Comparison of ENCODE assay signal across 15 cellular contexts in genomic region chr12:113413488-113413939, GRCh38. TPM values are rescaled to one million over a fixed set of nuclear protein-coding genes. Genes with fewer than 3 reads are reported as not detected.
DNase-seq lines count a peak whose midpoint lies in the region; ATAC-seq and TF ChIP-seq lines count a peak whose summit lies in the region.
"Had no signal": no experiment of that assay in that cellular context is flagged by ENCODE, and none has a peak within 500 bp of the region (broad histone marks: within the 10 kb centered on the region; RNA-seq: fewer than 3 reads in every experiment).

No MANE protein-coding gene starts in this region.

- peak overlapping the region; percentile 52 for H3K18ac ChIP-seq in H9 (ENCODE audit: insufficient read length, low read depth, low read length)

- no peak overlapping the region for H3K56ac ChIP-seq in H9 (ENCODE audit: insufficient read length, low read depth, low read length)

- no peak overlapping the region for H3K23ac ChIP-seq in H9 (ENCODE audit: insufficient read length, low read depth, low read length)

- no peak overlapping the region for H3K9ac ChIP-seq in H9 (ENCODE audit: extremely low read depth, insufficient read length, low read length)

- H3K36me3 Mint-ChIP-seq in H9 (ENCODE audit: insufficient read depth in 1 of 3, low read depth in 3 of 3), result no peaks in the 10 kb centered on the region
- no peaks in the 10 kb centered on the region for H3K36me3 Mint-ChIP-seq in WTC11
- H3K36me3 Mint-ChIP-seq: activated naive CD8-positive, alpha-beta T cell had no signal

- TF ChIP-seq CTCF in H9 (conservative IDR thresholded peaks at IDR 0.05), result no peak
- no peak for TF ChIP-seq CTCF in WTC11 (IDR thresholded peaks at IDR 0.05)

- no peaks in the 10 kb centered on the region for H3K4me1 ChIP-seq in H9 (ENCODE audit: insufficient read depth, low read length)

- H3K27me3 ChIP-seq in H9 (ENCODE audit: insufficient read depth, low read length), result no peaks in the 10 kb centered on the region

- no peaks in the 10 kb centered on the region for H3K23me2 ChIP-seq in H9 (ENCODE audit: insufficient read length, low read depth, low read length, poor library complexity, severe bottlenecking)

- no peak overlapping the region for H2BK15ac ChIP-seq in H9 (ENCODE audit: low read depth, low read length)

- H3K27me3 Mint-ChIP-seq in H9 (ENCODE audit: low read depth), result peaks cover 4% of the 10 kb centered on the region
- H3K27me3 Mint-ChIP-seq in WTC11 (ENCODE audit: low read depth), result no peaks in the 10 kb centered on the region

- H2BK5ac ChIP-seq in H9 (ENCODE audit: insufficient read length, low read length), result no peak overlapping the region

- POLR2A ChIA-PET in WTC11 (lab: Charles Lee), result interaction anchor here (0.7 to 1.0 kb wide), 2 partner anchors 20 to 262 kb away, joined by 3 read pairs; no protein-coding TSS in a partner anchor

- H3K4me1 Mint-ChIP-seq in H9, result peaks cover 3 to 11% of the 10 kb centered on the region in 2 experiments; a peak in 2 of 4 replicates
- H3K4me1 Mint-ChIP-seq in WTC11, result peaks cover 6% of the 10 kb centered on the region
- H3K4me1 Mint-ChIP-seq: T-helper 17 cell had no signal

- no peak overlapping the region for H2AK5ac ChIP-seq in H9 (ENCODE audit: insufficient read length, low read length)

- no peak overlapping the region for H3K4me2 ChIP-seq in H9 (ENCODE audit: insufficient read depth, insufficient read length, low read length)

- no peak overlapping the region for H3T11ph ChIP-seq in H9 (ENCODE audit: low read length)

- H3K14ac ChIP-seq in H9 (ENCODE audit: insufficient read depth, low read length), result no peak overlapping the region; the same call in 1 of the 2 replicates

- no peak overlapping the region for H4K5ac ChIP-seq in H9 (ENCODE audit: insufficient read length, low read depth, low read length)

- no peak overlapping the region for H3K4me3 Mint-ChIP-seq in H9
- no peak overlapping the region for H3K4me3 Mint-ChIP-seq in WTC11
- H3K4me3 Mint-ChIP-seq: activated naive CD8-positive, alpha-beta T cell; T-helper 17 cell had no signal

- H3K27ac ChIP-seq in H9 (ENCODE audit: insufficient read length, low read depth, low read length), result no peak overlapping the region

- ATAC-seq in WTC11 (no peak), left lobe of liver (peak; percentile 54), HG03469 (IDR thresholded peaks at IDR 0.05; ENCODE audit: unreplicated experiment) (no peak), SK-N-SH treated with all-trans-retinoic acid at 6 μM for 48 hours (no peak)
- ATAC-seq: stimulated activated naive CD8-positive, alpha-beta T cell treated with anti-CD3 and anti-CD28 coated beads, Interleukin-15, Interleukin-2, amounts not matched to agents 100 U/mL and 50 U/mL, for 24 hours; T-helper 17 cell had no signal

- CTCF ChIA-PET in WTC11 (lab: Charles Lee), result interaction anchor here (0.7 to 1.8 kb wide), 5 partner anchors 9 to 103 kb away, joined by 3 to 17 read pairs (median 3); partner anchors contain the start of gene SDSL

- DNase-seq in CD1c-positive myeloid dendritic cell (ENCODE audit: extremely low spot score) (peak; percentile 33), H9 (no peak), WTC11 (ENCODE audit: low spot score) (no peak), left lobe of liver (ENCODE audit: low spot score) (peak; percentile 94), glomerular visceral epithelial cell (ENCODE audit: extremely low spot score) (no peak), dedifferentiated amniotic fluid mesenchymal stem cell (ENCODE audit: extremely low spot score) (no peak)
- DNase-seq: cortex of kidney; stimulated activated naive CD8-positive, alpha-beta T cell treated with anti-CD3 and anti-CD28 coated beads, Interleukin-15, Interleukin-2, amounts not matched to agents 100 U/mL and 50 U/mL, for 24 hours; T-helper 17 cell had no signal

- WGBS in H9 (ENCODE audit: extremely low coverage, insufficient read length, low lambda C conversion rate), result no CpG with 5 or more reads among the region's 11 CpGs

- no peak overlapping the region for H2BK12ac ChIP-seq in H9 (ENCODE audit: insufficient read length, low read depth, low read length)

- H3K9me3 Mint-ChIP-seq in H9, result no peaks in the 10 kb centered on the region; a peak in 1 of 5 replicates
- H3K9me3 Mint-ChIP-seq in WTC11, result no peaks in the 10 kb centered on the region

- H4K20me1 ChIP-seq in H9 (ENCODE audit: control insufficient read depth, insufficient read depth, insufficient read length), result no peaks in the 10 kb centered on the region

- H2AFZ ChIP-seq in H9 (ENCODE audit: low read length), result no peak overlapping the region

- no peak overlapping the region for H2BK20ac ChIP-seq in H9 (ENCODE audit: low read depth, low read length, poor library complexity, severe bottlenecking)

- no peaks in the 10 kb centered on the region for H3K9me3 ChIP-seq in H9 (ENCODE audit: control insufficient read depth, low read depth, low read length)

- no peaks in the 10 kb centered on the region for H3K79me2 ChIP-seq in H9 (ENCODE audit: insufficient read depth, low read length)

- no peak overlapping the region for H3K4ac ChIP-seq in H9 (ENCODE audit: low read depth, low read length)

- no peak overlapping the region for H4K8ac ChIP-seq in H9 (replicated peaks; ENCODE audit: insufficient read length, low read depth, low read length)

- no peak overlapping the region for H4K91ac ChIP-seq in H9 (ENCODE audit: insufficient read length, low read depth, low read length)

- no peak overlapping the region for H3K27ac Mint-ChIP-seq in H9
- no peak overlapping the region for H3K27ac Mint-ChIP-seq in WTC11
- H3K27ac Mint-ChIP-seq: activated naive CD8-positive, alpha-beta T cell; T-helper 17 cell had no signal

- no peak overlapping the region for H2BK120ac ChIP-seq in H9 (ENCODE audit: low read depth, low read length, poor library complexity, severe bottlenecking)

- H3K79me1 ChIP-seq in H9 (ENCODE audit: insufficient read depth, low read depth, low read length, poor library complexity, severe bottlenecking), result no peaks in the 10 kb centered on the region

TF ChIP-seq in WTC11, 78 proteins besides CTCF, POLR2A, EP300 and RAD21 (continues in another document):
- TF ChIP-seq RORB (CRISPR knock-in tag; IDR thresholded peaks at IDR 0.05) (no peak), GABPB1 (CRISPR knock-in tag; IDR thresholded peaks at IDR 0.05) (peak; percentile 51; the same call in 1 of the 2 replicates)

TF ChIP-seq in SK-N-SH treated with all-trans-retinoic acid at 6 μM for 48 hours, 23 proteins besides CTCF, POLR2A, EP300 and RAD21 (continues in another document):
- TF ChIP-seq CREB5 (CRISPR knock-in tag; IDR thresholded peaks at IDR 0.05; ENCODE audit: low read depth) (no peak), OSR1 (CRISPR knock-in tag; IDR thresholded peaks at IDR 0.05) (no peak), BACH2 (CRISPR knock-in tag; IDR thresholded peaks at IDR 0.05; ENCODE audit: borderline replicate concordance) (no peak), ZFP30 (CRISPR knock-in tag; IDR thresholded peaks at IDR 0.05) (no peak), ZNF565 (CRISPR knock-in tag; conservative IDR thresholded peaks at IDR 0.05; ENCODE audit: low read depth) (no peak), POU6F1 (CRISPR knock-in tag; IDR thresholded peaks at IDR 0.05; ENCODE audit: borderline replicate concordance, low read depth) (no peak), TOX (CRISPR knock-in tag; IDR thresholded peaks at IDR 0.05; ENCODE audit: borderline replicate concordance) (no peak), RARB (CRISPR knock-in tag; IDR thresholded peaks at IDR 0.05) (no peak), ZC3H10 (CRISPR knock-in tag; IDR thresholded peaks at IDR 0.05) (no peak)
- TF ChIP-seq, protein P1, sequence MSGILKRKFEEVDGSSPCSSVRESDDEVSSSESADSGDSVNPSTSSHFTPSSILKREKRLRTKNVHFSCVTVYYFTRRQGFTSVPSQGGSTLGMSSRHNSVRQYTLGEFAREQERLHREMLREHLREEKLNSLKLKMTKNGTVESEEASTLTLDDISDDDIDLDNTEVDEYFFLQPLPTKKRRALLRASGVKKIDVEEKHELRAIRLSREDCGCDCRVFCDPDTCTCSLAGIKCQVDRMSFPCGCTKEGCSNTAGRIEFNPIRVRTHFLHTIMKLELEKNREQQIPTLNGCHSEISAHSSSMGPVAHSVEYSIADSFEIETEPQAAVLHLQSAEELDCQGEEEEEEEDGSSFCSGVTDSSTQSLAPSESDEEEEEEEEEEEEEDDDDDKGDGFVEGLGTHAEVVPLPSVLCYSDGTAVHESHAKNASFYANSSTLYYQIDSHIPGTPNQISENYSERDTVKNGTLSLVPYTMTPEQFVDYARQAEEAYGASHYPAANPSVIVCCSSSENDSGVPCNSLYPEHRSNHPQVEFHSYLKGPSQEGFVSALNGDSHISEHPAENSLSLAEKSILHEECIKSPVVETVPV (CRISPR knock-in tag; IDR thresholded peaks at IDR 0.05), result no peak

RNA-seq across cellular contexts. Expression of gene SDSL, which starts 8.7 kb away (rescaled TPM):
- total RNA-seq in H9 (2021) (0.46 and 1.1 TPM in 2 replicates), WTC11 (2021) (0.41 to 0.96 TPM (median 0.52 TPM) in 3 replicates), left lobe of liver (93.0 TPM)

RNA-seq across cellular contexts. Expression of gene SDS, which starts 9.8 kb away (rescaled TPM):
- 0.13 TPM in 1 of 2 replicates, not detected in the other for total RNA-seq in H9 (2021)
- 0.21 to 0.46 TPM (median 0.31 TPM) in 3 replicates for total RNA-seq in WTC11 (2021)
- total RNA-seq in left lobe of liver, result 680 TPM
- total RNA-seq: frontal cortex, T-helper 17 cell had no signal

RNA-seq across cellular contexts. Expression of gene PLBD2, which starts 55.1 kb away (rescaled TPM):
- total RNA-seq in H9 (2021) (31.4 and 35.6 TPM in 2 replicates), WTC11 (2021) (34.8 to 39.4 TPM (median 35.6 TPM) in 3 replicates), left lobe of liver (23.3 TPM)

RNA-seq across cellular contexts. Expression of gene LHX5, which starts 58.2 kb away (rescaled TPM):
- total RNA-seq in H9 (2021), result 1.9 and 2.1 TPM in 2 replicates
- total RNA-seq in WTC11 (2021), result 1.5 to 3.0 TPM (median 1.6 TPM) in 3 replicates
- total RNA-seq in left lobe of liver, result not detected
- total RNA-seq: lung, omental fat pad, T-helper 17 cell had no signal

Comparison
In these comparisons a context has a peak if more than half of its experiments do, and no peak if none do; other contexts are left out.
1. DNase-seq: peak in CD1c-positive myeloid dendritic cell (single experiment) and left lobe of liver (single experiment); none in H9 (single experiment), WTC11 (single experiment), glomerular visceral epithelial cell (single experiment) and dedifferentiated amniotic fluid mesenchymal stem cell (single experiment).
2. RNA of gene SDSL, which starts 8.7 kb away (total RNA-seq): 93.0 TPM in left lobe of liver (single experiment); 0.41 to 0.96 TPM in WTC11 and 0.46 to 1.1 TPM in H9; every median in the first group is over 10 times any median in the second.
3. RNA of gene SDS, which starts 9.8 kb away (total RNA-seq): 680 TPM in left lobe of liver (single experiment); 0.21 to 0.46 TPM in WTC11 and 0.13 TPM in H9; every median in the first group is over 100 times any median in the second.